20 cellular contexts compared by ENCODE assay signal in the genomic region with DNA sequence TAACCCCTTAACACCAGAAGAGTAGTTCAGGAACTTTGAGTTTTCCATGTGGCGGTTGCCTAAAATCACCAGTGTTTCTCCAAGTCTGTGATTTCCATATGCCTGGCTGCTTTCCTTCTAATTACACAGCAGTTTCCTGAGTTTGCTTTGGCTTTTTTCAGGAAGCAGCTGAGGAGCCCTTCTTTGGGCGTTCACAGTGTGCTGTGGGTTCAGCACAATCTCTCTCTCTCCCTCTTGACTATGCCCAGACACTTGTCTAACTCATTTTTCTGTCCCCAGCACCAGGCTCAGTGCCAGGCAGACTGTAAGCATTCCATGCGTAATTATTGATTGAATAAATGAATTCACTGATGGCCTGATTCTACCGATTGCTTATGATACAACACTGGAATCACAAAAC. TPM values are rescaled to one million over a fixed set of nuclear protein-coding genes. Genes with fewer than 3 reads are reported as not detected.
DNase-seq lines count a peak whose midpoint lies in the region; ATAC-seq, FAIRE-seq and TF ChIP-seq lines count a peak whose summit lies in the region.
"Had no signal": no experiment of that assay in that cellular context is flagged by ENCODE, and none has a peak within 500 bp of the region (broad histone marks: within the 10 kb centered on the region; RNA-seq: fewer than 3 reads in every experiment).

No MANE protein-coding gene starts in this region.

- H3K9me3 Mint-ChIP-seq in type B pancreatic cell: peaks cover 3% of the 10 kb centered on the region
- no peaks in the 10 kb centered on the region for H3K9me3 Mint-ChIP-seq in CD4-positive, alpha-beta memory T cell

- no peak for ATAC-seq in GM18907 (IDR thresholded peaks at IDR 0.05; ENCODE audit: unreplicated experiment)

- H3K4me2 ChIP-seq in keratinocyte (ENCODE audit: control insufficient read depth, extremely low read depth, insufficient read depth, low read depth, low read length): no peak overlapping the region

- H3K9me3 ChIP-seq in SK-N-MC (ENCODE audit: low read depth, low read length) (no peaks in the 10 kb centered on the region), keratinocyte (ENCODE audit: control insufficient read depth, low read depth, low read length) (no peaks in the 10 kb centered on the region)
- no peaks in the 10 kb centered on the region for H3K9me3 ChIP-seq in CD4-positive, alpha-beta memory T cell (ENCODE audit: control insufficient read depth in 1 of 2, low read length in 2 of 2)
- H3K9me3 ChIP-seq: BLaER1 treated with 17β-estradiol and CSF1 and Interleukin-3, amounts not matched to agents 10 nM and 100 nM had no signal

- no peaks in the 10 kb centered on the region for H3K9me1 ChIP-seq in keratinocyte (ENCODE audit: control insufficient read depth, extremely low read depth, insufficient read depth, low read length)

- intact Hi-C loops in CD4-positive, alpha-beta memory T cell (cut with micrococcal nuclease): no loop called here

- POLR2A ChIA-PET in CD4-positive, alpha-beta memory T cell (lab: Charles Lee; ENCODE audit: partially characterized antibody): no interaction called here

- H3K36me3 ChIP-seq in SK-N-MC (ENCODE audit: insufficient read depth, low read length) (no peaks in the 10 kb centered on the region), keratinocyte (ENCODE audit: control insufficient read depth in 2 of 2, extremely low read depth in 1 of 2, insufficient read depth in 2 of 2, low read length in 2 of 2) (peaks cover 0 to 2% of the 10 kb centered on the region in 2 experiments)
- H3K36me3 ChIP-seq in CD4-positive, alpha-beta memory T cell (ENCODE audit: insufficient read depth, low read length): no peaks in the 10 kb centered on the region
- H3K36me3 ChIP-seq: BLaER1 treated with 17β-estradiol and CSF1 and Interleukin-3, amounts not matched to agents 10 nM and 100 nM had no signal

- H2AFZ ChIP-seq in keratinocyte (ENCODE audit: control insufficient read depth, low read length): no peak overlapping the region

- peaks cover 7% of the 10 kb centered on the region for H3K4me1 Mint-ChIP-seq in type B pancreatic cell (ENCODE audit: unreplicated experiment)
- H3K4me1 Mint-ChIP-seq in CD4-positive, alpha-beta memory T cell: peaks cover 5 to 17% (median 5%) of the 10 kb centered on the region in 4 donors

- dilution Hi-C loops in keratinocyte (cut with MboI; ENCODE audit: extremely low pct_ligation_motif_present, low sequenced_read_pairs): no loop called here

- no peak for TF ChIP-seq CTCF in keratinocyte (optimal IDR thresholded peaks at IDR 0.05 in 1 of 3, IDR thresholded peaks at IDR 0.05 in 1 of 3, conservative IDR thresholded peaks at IDR 0.05 in 1 of 3; ENCODE audit: extremely low read depth in 1 of 3, insufficient read depth in 2 of 3, low read length in 3 of 3)
- TF ChIP-seq CTCF in type B pancreatic cell (conservative IDR thresholded peaks at IDR 0.05): no peak

- CTCF ChIA-PET in CD4-positive, alpha-beta memory T cell (lab: Charles Lee; ENCODE audit: partially characterized antibody): interaction anchor here (0.5 to 1.8 kb wide), 2 partner anchors 13 to 248 kb away, joined by 3 read pairs; no protein-coding TSS in a partner anchor

- peak overlapping the region; percentile 50 for H3K27ac Mint-ChIP-seq in type B pancreatic cell
- no peak overlapping the region for H3K27ac Mint-ChIP-seq in CD4-positive, alpha-beta memory T cell
- H3K27ac Mint-ChIP-seq: CD4-positive, CD25-positive, alpha-beta regulatory T cell; HFFc6 had no signal

- H3K79me2 ChIP-seq in keratinocyte (ENCODE audit: control insufficient read depth, insufficient read depth, low read length): no peaks in the 10 kb centered on the region

- peaks cover 13% of the 10 kb centered on the region for H3K36me3 Mint-ChIP-seq in type B pancreatic cell
- no peaks in the 10 kb centered on the region for H3K36me3 Mint-ChIP-seq in CD4-positive, alpha-beta memory T cell
- H3K36me3 Mint-ChIP-seq: CD4-positive, CD25-positive, alpha-beta regulatory T cell had no signal

- H3K27ac ChIP-seq in SK-N-MC (peak overlapping the region; percentile 50), keratinocyte (ENCODE audit: control insufficient read depth, insufficient read depth, low read length) (no peak overlapping the region)
- H3K27ac ChIP-seq in CD4-positive, alpha-beta memory T cell (ENCODE audit: low read depth, low read length): no peak overlapping the region
- H3K27ac ChIP-seq: BLaER1 treated with 17β-estradiol and CSF1 and Interleukin-3, amounts not matched to agents 10 nM and 100 nM had no signal

- DNase-seq in NCI-H1105 treated with DMSO at 0.1 percent for 48 hours (lab: John Stamatoyannopoulos, UW) (peak; percentile 13), NCI-H1105 (lab: John Stamatoyannopoulos, UW) (no peak), SK-N-MC (ENCODE audit: low read depth, low spot score) (no peak), keratinocyte (ENCODE audit: low read depth, low spot score) (no peak), type B pancreatic cell (ENCODE audit: extremely low spot score, unreplicated experiment) (no peak), NCI-H187 (lab: John Stamatoyannopoulos, UW) (no peak)
- no peak for DNase-seq in CD4-positive, alpha-beta memory T cell
- DNase-seq: 8988T; ACHN; Calu3; CD4-positive, CD25-positive, alpha-beta regulatory T cell; DMS 273 treated with DMSO at 0.1 percent for 48 hours; DMS79 treated with DMSO at 0.1 percent for 48 hours; EL; HCEC 1CT; HFFc6 had no signal

- H3K4me3 ChIP-seq in SK-N-MC (no peak overlapping the region), keratinocyte (ENCODE audit: control insufficient read depth in 2 of 3, extremely low read depth in 1 of 3, insufficient read depth in 2 of 3, low read depth in 1 of 3, low read length in 3 of 3) (no peak overlapping the region)
- H3K4me3 ChIP-seq in CD4-positive, alpha-beta memory T cell (ENCODE audit: low read length in 2 of 2): no peak overlapping the region
- H3K4me3 ChIP-seq: BLaER1 treated with 17β-estradiol and CSF1 and Interleukin-3, amounts not matched to agents 10 nM and 100 nM had no signal

- H3K4me1 ChIP-seq in keratinocyte (ENCODE audit: control insufficient read depth, extremely low read depth, insufficient read depth, low read length): peaks cover 24% of the 10 kb centered on the region
- no peaks in the 10 kb centered on the region for H3K4me1 ChIP-seq in CD4-positive, alpha-beta memory T cell (ENCODE audit: insufficient read depth, low read length)

- H3K27me3 Mint-ChIP-seq in type B pancreatic cell: no peaks in the 10 kb centered on the region
- peaks cover 0 to 4% of the 10 kb centered on the region in 2 donors for H3K27me3 Mint-ChIP-seq in CD4-positive, alpha-beta memory T cell

- H3K27me3 ChIP-seq in keratinocyte (ENCODE audit: control insufficient read depth, extremely low read depth, insufficient read depth, low read length): no peaks in the 10 kb centered on the region
- H3K27me3 ChIP-seq in CD4-positive, alpha-beta memory T cell (ENCODE audit: insufficient read depth, low read length): no peaks in the 10 kb centered on the region
- H3K27me3 ChIP-seq: BLaER1 treated with 17β-estradiol and CSF1 and Interleukin-3, amounts not matched to agents 10 nM and 100 nM had no signal

- H4K20me1 ChIP-seq in keratinocyte (ENCODE audit: control insufficient read depth, extremely low read depth, insufficient read depth, low read length): no peaks in the 10 kb centered on the region
- H4K20me1 ChIP-seq: BLaER1 treated with 17β-estradiol and CSF1 and Interleukin-3, amounts not matched to agents 10 nM and 100 nM had no signal

- peak; percentile 52 for FAIRE-seq in keratinocyte (lab: Jason Lieb, UNC)
- FAIRE-seq: G401.6 had no signal

- H3K9ac ChIP-seq in SK-N-MC (ENCODE audit: insufficient read length) (no peak overlapping the region), keratinocyte (ENCODE audit: control insufficient read depth, extremely low read depth, insufficient read depth, low read length) (no peak overlapping the region)
- H3K9ac ChIP-seq: BLaER1 treated with 17β-estradiol and CSF1 and Interleukin-3, amounts not matched to agents 10 nM and 100 nM had no signal

- H3K4me3 Mint-ChIP-seq in type B pancreatic cell: no peak overlapping the region
- no peak overlapping the region for H3K4me3 Mint-ChIP-seq in CD4-positive, alpha-beta memory T cell
- H3K4me3 Mint-ChIP-seq: CD4-positive, CD25-positive, alpha-beta regulatory T cell; HFFc6 had no signal

RNA-seq across cellular contexts. Expression of gene SCEL, which starts 19.7 kb away (rescaled TPM):
- 23.7 to 32.7 TPM (median 30.5 TPM) in 3 replicates for polyA plus RNA-seq in keratinocyte
- 174 TPM for polyA plus RNA-seq in keratinocyte (2011; ENCODE audit: low read depth)
- polyA plus RNA-seq in keratinocyte (2011; cell fraction: cytosol; rRNA removed): 18.4 and 45.7 TPM in 2 replicates
- polyA plus RNA-seq in keratinocyte (2011; cell fraction: nucleus; rRNA removed): 37.0 and 60.9 TPM in 2 replicates
- 21.5 and 65.8 TPM in 2 replicates for polyA plus RNA-seq in keratinocyte (2012; ENCODE audit: low replicate concordance)
- 5.8 to 20.8 TPM (median 15.9 TPM) in 3 replicates for polyA minus RNA-seq in keratinocyte
- 15.5 TPM for polyA minus RNA-seq in keratinocyte (2011; cell fraction: cytosol; rRNA and poly(A)+ RNA removed)
- polyA minus RNA-seq in keratinocyte (2011; cell fraction: nucleus; rRNA and poly(A)+ RNA removed): 21.0 and 30.9 TPM in 2 replicates
- 102 and 382 TPM in 2 replicates for total RNA-seq in type B pancreatic cell (ENCODE audit: low replicate concordance)
- not detected for total RNA-seq in CD4-positive, alpha-beta memory T cell
- polyA plus RNA-seq in CD4-positive, alpha-beta memory T cell: not detected
- total RNA-seq: CD4-positive, CD25-positive, alpha-beta regulatory T cell; H4; HFFc6 had no signal
- polyA plus RNA-seq: CD4-positive, CD25-positive, alpha-beta regulatory T cell had no signal

Comparison
In these comparisons a context has a peak if more than half of its experiments do, and no peak if none do; other contexts are left out.
1. RNA of gene SCEL, which starts 19.7 kb away (total RNA-seq): 102 to 382 TPM in type B pancreatic cell; not detected in CD4-positive, alpha-beta memory T cell; every median in the first group is over 100 times any median in the second.